In the genomic region with DNA sequence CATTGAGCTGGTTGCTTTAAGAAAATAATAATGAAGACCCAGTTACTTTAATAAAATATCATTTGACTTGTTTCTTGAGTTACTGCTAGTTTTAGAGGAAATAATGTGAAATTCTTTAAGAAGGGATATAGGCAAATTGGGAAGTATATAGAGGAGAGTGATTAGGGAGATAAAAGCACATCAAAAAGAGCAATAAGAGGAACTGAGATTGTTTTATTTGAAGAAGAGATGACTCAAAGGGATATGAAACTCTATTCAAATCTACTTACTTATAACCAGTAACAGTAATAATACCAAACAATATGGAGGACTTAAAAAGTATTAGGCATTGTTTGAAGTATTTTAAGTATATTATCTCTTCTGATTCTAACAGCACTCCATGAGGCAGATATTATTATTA, we compare ENCODE assay signal across 12 cellular contexts. TPM values are rescaled to one million over a fixed set of nuclear protein-coding genes. Genes with fewer than 3 reads are reported as not detected.
DNase-seq lines count a peak whose midpoint lies in the region; ATAC-seq, FAIRE-seq and TF ChIP-seq lines count a peak whose summit lies in the region.
"Had no signal": no experiment of that assay in that cellular context is flagged by ENCODE, and none has a peak within 500 bp of the region (broad histone marks: within the 10 kb centered on the region; RNA-seq: fewer than 3 reads in every experiment).

No MANE protein-coding gene starts in this region.

- ATAC-seq in GM18861 (IDR thresholded peaks at IDR 0.05; ENCODE audit: unreplicated experiment) (peak; percentile 85), GM21576 (IDR thresholded peaks at IDR 0.05; ENCODE audit: unreplicated experiment) (peak; percentile 79), HG03103 (IDR thresholded peaks at IDR 0.05; ENCODE audit: low read depth, unreplicated experiment) (peak; percentile 80)

- intact Hi-C loops in stomach (cut with DNase I; ENCODE audit: low total_unique reads): no loop called here

- TF ChIP-seq CTCF in stomach (IDR thresholded peaks at IDR 0.05): no peak

- no peaks in the 10 kb centered on the region for H3K27me3 ChIP-seq in stomach

- no peak for FAIRE-seq in HTR-8/SVneo (lab: Jason Lieb, UNC)

- H3K36me3 ChIP-seq in stomach: peaks cover 0 to 16% (median 4%) of the 10 kb centered on the region in 4 donors

- TF ChIP-seq EP300 in stomach (IDR thresholded peaks at IDR 0.05): no peak

- H3K4me3 ChIP-seq in stomach: no peak overlapping the region

- H3K4me1 ChIP-seq in stomach: no peaks in the 10 kb centered on the region

- DNase-seq in SIG-M5 (lab: John Stamatoyannopoulos, UW) (peak; percentile 45), NCI-H526 treated with DMSO at 0.1 percent for 48 hours (lab: John Stamatoyannopoulos, UW) (no peak), stomach (no peak), glomerular visceral epithelial cell (ENCODE audit: extremely low spot score) (no peak), HTR-8/SVneo (ENCODE audit: insufficient read length, low spot score) (no peak)
- DNase-seq: CD4-positive, CD25-positive, alpha-beta regulatory T cell; NCI-H1048; OCI-M1; T1000 had no signal

- no peak for TF ChIP-seq POLR2A in stomach (IDR thresholded peaks at IDR 0.05)

- no peak overlapping the region for H3K27ac ChIP-seq in stomach

- H3K9me3 ChIP-seq in stomach: peaks cover 0 to 7% (median 3%) of the 10 kb centered on the region in 4 donors

RNA-seq across cellular contexts. Expression of a gene that starts 37.1 kb away (rescaled TPM):
- 10 to 100 TPM in 2 of 5 donors, 1 to 10 TPM in 3; 2.9 to 28.1 (median 8.4) TPM for total RNA-seq in stomach
- 1 to 10 TPM; 3.0 to 5.9 (median 3.2) TPM for polyA plus RNA-seq in stomach
